8 cellular contexts compared by ENCODE assay signal in genomic region chr2:136131961-136132839, GRCh38. TPM values are rescaled to one million over a fixed set of nuclear protein-coding genes. Genes with fewer than 3 reads are reported as not detected.
A peak's percentile ranks its signal among the peaks of the same experiment; 100 is the strongest.
DNase-seq lines count a peak whose midpoint lies in the region; ATAC-seq, FAIRE-seq and TF ChIP-seq lines count a peak whose summit lies in the region.

No MANE protein-coding gene starts in this region.

- POLR2A ChIA-PET in A673 (lab: Charles Lee; ENCODE audit: low non-redundant PET) = no interaction called here

- H3K4me3 ChIP-seq in DOHH2 (ENCODE audit: low read length) (peak overlapping the region; percentile 70), neutrophil (ENCODE audit: low read depth in 1 of 2, low read length in 1 of 2) (no peak overlapping the region), A673 (ENCODE audit: low read depth, low read length, poor library complexity, severe bottlenecking) (no peak overlapping the region)

- H3K4me1 ChIP-seq in DOHH2 (ENCODE audit: control insufficient read depth, low read length) = peaks cover 97% of the 10 kb centered on the region
- H3K4me1 ChIP-seq in neutrophil (ENCODE audit: control insufficient read depth in 1 of 2, insufficient read depth in 1 of 2, low read depth in 1 of 2, low read length in 1 of 2) = peaks cover 38 to 59% of the 10 kb centered on the region in 2 experiments
- peaks cover 4% of the 10 kb centered on the region for H3K4me1 ChIP-seq in A673 (ENCODE audit: insufficient read depth, low read length, poor library complexity, severe bottlenecking)

- no peaks in the 10 kb centered on the region for H3K79me2 ChIP-seq in DOHH2 (ENCODE audit: control insufficient read depth, low read length)

- peak overlapping the region; percentile 92 for H3K27ac ChIP-seq in DOHH2 (ENCODE audit: low read depth, low read length)
- H3K27ac ChIP-seq in neutrophil = peak overlapping the region; percentile 51
- H3K27ac ChIP-seq in A673 (ENCODE audit: low read depth, low read length, poor library complexity, severe bottlenecking) = no peak overlapping the region

- peak; percentile 29 for TF ChIP-seq CTCF in DOHH2 (IDR thresholded peaks at IDR 0.05; ENCODE audit: low read depth, low read length, poor library complexity, severe bottlenecking)
- no peak for TF ChIP-seq CTCF in neutrophil (IDR thresholded peaks at IDR 0.05)
- no peak for TF ChIP-seq CTCF in A673 (conservative IDR thresholded peaks at IDR 0.05; ENCODE audit: low read depth, low read length)
- TF ChIP-seq CTCF in D721Med (IDR thresholded peaks at IDR 0.05; ENCODE audit: insufficient read depth, missing control alignments) = no peak

- no peaks in the 10 kb centered on the region; the same call in 1 of the 2 replicates for H3K36me3 ChIP-seq in DOHH2 (ENCODE audit: control insufficient read depth, low read length)
- H3K36me3 ChIP-seq in neutrophil = no peaks in the 10 kb centered on the region
- H3K36me3 ChIP-seq in A673 (ENCODE audit: insufficient read depth, low read length, poor library complexity, severe bottlenecking) = no peaks in the 10 kb centered on the region

- no peaks in the 10 kb centered on the region for H4K20me1 ChIP-seq in DOHH2 (ENCODE audit: control insufficient read depth, insufficient read depth, low read depth, low read length)

- H3K9me3 ChIP-seq in DOHH2 (ENCODE audit: control insufficient read depth, insufficient read depth, low read length) (no peaks in the 10 kb centered on the region), neutrophil (no peaks in the 10 kb centered on the region), A673 (ENCODE audit: low read depth, low read length, poor library complexity, severe bottlenecking) (no peaks in the 10 kb centered on the region)

- no peak for FAIRE-seq in D721Med (lab: Jason Lieb, UNC)

- H3K4me2 ChIP-seq in DOHH2 (ENCODE audit: low read length) = peak overlapping the region; percentile 86

- peak; percentile 68 for ATAC-seq in GM19468 (IDR thresholded peaks at IDR 0.05; ENCODE audit: extremely low read depth, unreplicated experiment)
- peak; percentile 58 for ATAC-seq in HG03558 (IDR thresholded peaks at IDR 0.05; ENCODE audit: extremely low read depth, unreplicated experiment)

- BruUV-seq in A673 (replicated peaks; lab: Mats Ljungman, UMichigan) = no TSS peak

- DNase-seq in activated T-cell treated with anti-CD3 and anti-CD28 coated beads for 1 hour (ENCODE audit: low read depth) (peak; percentile 55), A673 (ENCODE audit: low spot score) (no peak), NCI-H146 treated with DMSO at 0.1 percent for 48 hours (lab: John Stamatoyannopoulos, UW; ENCODE audit: unreplicated experiment) (no peak), D721Med (ENCODE audit: insufficient read length, low spot score) (no peak)

- H3F3A ChIP-seq in DOHH2 (ENCODE audit: control insufficient read depth, insufficient read depth) = peaks cover 49% of the 10 kb centered on the region

- H3K27me3 ChIP-seq in DOHH2 (ENCODE audit: control insufficient read depth, low read length) (peaks cover 4% of the 10 kb centered on the region), neutrophil (no peaks in the 10 kb centered on the region), A673 (replicated peaks; ENCODE audit: insufficient read depth, low read depth, low read length, poor library complexity) (peaks cover 21% of the 10 kb centered on the region)

- intact Hi-C loops in A673 (cut with micrococcal nuclease; ENCODE audit: unreplicated experiment) = no loop called here

- no peaks in the 10 kb centered on the region for H3K9me2 ChIP-seq in DOHH2 (replicated peaks; ENCODE audit: control insufficient read depth, low read length)

- CTCF ChIA-PET in A673 (lab: Charles Lee) = no interaction called here

RNA-seq across cellular contexts. Expression of gene CXCR4, which starts 14.3 kb away (rescaled TPM):
- 1.5 and 3.6 TPM in 2 replicates for total RNA-seq in A673 (2021)
